1 cellular context compared by ENCODE assay signal in genomic region chr11:128738942-128739341, GRCh38.
TF ChIP-seq lines count a peak whose summit lies in the region.

No MANE protein-coding gene starts in this region.

TF ChIP-seq in GM12878, 131 proteins besides CTCF, POLR2A, EP300 and RAD21:
- TF ChIP-seq ZNF687 (IDR thresholded peaks at IDR 0.05) = no peak
- TF ChIP-seq NR2F1 (conservative IDR thresholded peaks at IDR 0.05) = no peak
- TF ChIP-seq ETV6 (conservative IDR thresholded peaks at IDR 0.05 in 1 of 2, IDR thresholded peaks at IDR 0.05 in 1 of 2; ENCODE audit: borderline replicate concordance in 1 of 2, low read depth in 1 of 2) = no peak
- TF ChIP-seq RBBP5 (conservative IDR thresholded peaks at IDR 0.05) = no peak
- no peak for TF ChIP-seq LARP7 (IDR thresholded peaks at IDR 0.05)
- no peak for TF ChIP-seq HDAC6 (IDR thresholded peaks at IDR 0.05; ENCODE audit: unreplicated experiment)
- TF ChIP-seq CEBPB (IDR thresholded peaks at IDR 0.05; ENCODE audit: borderline replicate concordance in 1 of 2, low read depth in 2 of 2, low read length in 2 of 2) = no peak
- TF ChIP-seq POLR2AphosphoS2 (IDR thresholded peaks at IDR 0.05; ENCODE audit: low read depth, low read length) = no peak
- no peak for TF ChIP-seq TCF12 (IDR thresholded peaks at IDR 0.05; ENCODE audit: low read depth, low read length)
- no peak for TF ChIP-seq MYB (IDR thresholded peaks at IDR 0.05; ENCODE audit: borderline replicate concordance, low read depth, low read length)
- no peak for TF ChIP-seq E4F1 (IDR thresholded peaks at IDR 0.05; ENCODE audit: borderline replicate concordance, partially characterized antibody)
- TF ChIP-seq ATF2 (IDR thresholded peaks at IDR 0.05; ENCODE audit: low read length) = no peak
- TF ChIP-seq WRNIP1 (IDR thresholded peaks at IDR 0.05; ENCODE audit: borderline replicate concordance, low read depth, low read length) = no peak
- no peak for TF ChIP-seq CUX1 (IDR thresholded peaks at IDR 0.05; ENCODE audit: insufficient replicate concordance, low read depth, low read length)
- TF ChIP-seq MEF2A (IDR thresholded peaks at IDR 0.05; ENCODE audit: insufficient read depth, low read depth, low read length) = no peak
- TF ChIP-seq ZNF207 (IDR thresholded peaks at IDR 0.05; ENCODE audit: borderline replicate concordance) = no peak
- TF ChIP-seq RFX5 (IDR thresholded peaks at IDR 0.05; ENCODE audit: low read depth, low read length) = no peak
- TF ChIP-seq SMAD5 (IDR thresholded peaks at IDR 0.05; ENCODE audit: low read depth) = no peak
- no peak for TF ChIP-seq CHD1 (IDR thresholded peaks at IDR 0.05; ENCODE audit: low read depth, low read length)
- TF ChIP-seq SMC3 (IDR thresholded peaks at IDR 0.05; ENCODE audit: borderline replicate concordance, low read length) = no peak
